ENCODE assay signal across 7 cellular contexts in genomic region chr12:42330097-42330496, GRCh38. TPM values are rescaled to one million over a fixed set of nuclear protein-coding genes. Genes with fewer than 3 reads are reported as not detected.
A peak's percentile ranks its signal among the peaks of the same experiment; 100 is the strongest.
DNase-seq lines count a peak whose midpoint lies in the region; ATAC-seq and TF ChIP-seq lines count a peak whose summit lies in the region.
"Not testable (repeated sequence)": the region's sequence is repeated elsewhere in the genome, so short reads cannot be mapped to it uniquely, and the experiment has no call there.

No MANE protein-coding gene starts in this region.

- not testable (repeated sequence) for H3K9me3 Mint-ChIP-seq in CD4-positive, alpha-beta T cell; IgD-negative memory B cell; activated CD8-positive, alpha-beta memory T cell treated with anti-CD3 and anti-CD28 coated beads, Interleukin-2, amount 10 ng/mL, durations not matched to agents 7 days and 5 days (ENCODE audit: low read depth); dendritic cell treated with granulocyte-macrophage colony-stimulating factor and Interleukin-4, amounts not matched to agents 40 ng/mL and 50 ng/mL, for 4 days; naive thymus-derived CD8-positive, alpha-beta T cell

- not testable (repeated sequence) for DNase-seq in CD4-positive, alpha-beta T cell; T-helper 17 cell; activated CD8-positive, alpha-beta memory T cell treated with anti-CD3 and anti-CD28 coated beads, Interleukin-2, amount 10 ng/mL, durations not matched to agents 7 days and 5 days; naive thymus-derived CD8-positive, alpha-beta T cell
- peak; percentile 8 for DNase-seq in NOMO-1 treated with dmso at 0.1 percent for 144 hours (lab: John Stamatoyannopoulos, UW; ENCODE audit: unreplicated experiment)

- H3K9me3 ChIP-seq in CD4-positive, alpha-beta T cell (ENCODE audit: control insufficient read depth, low read length); T-helper 17 cell (ENCODE audit: control insufficient read depth, low read length, poor library complexity, severe bottlenecking): not testable (repeated sequence)

- H3K27me3 Mint-ChIP-seq in CD4-positive, alpha-beta T cell; IgD-negative memory B cell; T-helper 17 cell; activated CD8-positive, alpha-beta memory T cell treated with anti-CD3 and anti-CD28 coated beads, Interleukin-2, amount 10 ng/mL, durations not matched to agents 7 days and 5 days; dendritic cell treated with granulocyte-macrophage colony-stimulating factor and Interleukin-4, amounts not matched to agents 40 ng/mL and 50 ng/mL, for 4 days; naive thymus-derived CD8-positive, alpha-beta T cell: not testable (repeated sequence)

- not testable (repeated sequence) for H3K27ac ChIP-seq in CD4-positive, alpha-beta T cell (ENCODE audit: low read depth, low read length)

- H3K27ac Mint-ChIP-seq in CD4-positive, alpha-beta T cell, result peak overlapping the region; percentile 52
- H3K27ac Mint-ChIP-seq in IgD-negative memory B cell (peak overlapping the region; percentile 34 to 67 (median 35)), T-helper 17 cell (peak overlapping the region; percentile 41)
- peak overlapping the region; percentile 2 for H3K27ac Mint-ChIP-seq in activated CD8-positive, alpha-beta memory T cell treated with anti-CD3 and anti-CD28 coated beads, Interleukin-2, amount 10 ng/mL, durations not matched to agents 7 days and 5 days
- H3K27ac Mint-ChIP-seq in dendritic cell treated with granulocyte-macrophage colony-stimulating factor and Interleukin-4, amounts not matched to agents 40 ng/mL and 50 ng/mL, for 4 days, result peak overlapping the region; percentile 1
- peak overlapping the region in 6 of 10 donors; percentile 35 to 81 (median 68) for H3K27ac Mint-ChIP-seq in naive thymus-derived CD8-positive, alpha-beta T cell

- peak overlapping the region; percentile 52 for H3K4me3 Mint-ChIP-seq in CD4-positive, alpha-beta T cell
- peak overlapping the region; percentile 6 to 84 (median 76) for H3K4me3 Mint-ChIP-seq in IgD-negative memory B cell
- H3K4me3 Mint-ChIP-seq in T-helper 17 cell; activated CD8-positive, alpha-beta memory T cell treated with anti-CD3 and anti-CD28 coated beads, Interleukin-2, amount 10 ng/mL, durations not matched to agents 7 days and 5 days; dendritic cell treated with granulocyte-macrophage colony-stimulating factor and Interleukin-4, amounts not matched to agents 40 ng/mL and 50 ng/mL, for 4 days: not testable (repeated sequence)
- peak overlapping the region in 8 of 10 donors; percentile 40 to 65 (median 50) for H3K4me3 Mint-ChIP-seq in naive thymus-derived CD8-positive, alpha-beta T cell

- H3K36me3 Mint-ChIP-seq in CD4-positive, alpha-beta T cell (ENCODE audit: low read depth), result peaks cover 36% of the 10 kb centered on the region
- H3K36me3 Mint-ChIP-seq in IgD-negative memory B cell; T-helper 17 cell (ENCODE audit: low read depth); activated CD8-positive, alpha-beta memory T cell treated with anti-CD3 and anti-CD28 coated beads, Interleukin-2, amount 10 ng/mL, durations not matched to agents 7 days and 5 days: not testable (repeated sequence)
- H3K36me3 Mint-ChIP-seq in dendritic cell treated with granulocyte-macrophage colony-stimulating factor and Interleukin-4, amounts not matched to agents 40 ng/mL and 50 ng/mL, for 4 days (ENCODE audit: low read depth), result peaks cover 42% of the 10 kb centered on the region
- peaks cover 0 to 16% (median 0%) of the 10 kb centered on the region in 3 donors for H3K36me3 Mint-ChIP-seq in naive thymus-derived CD8-positive, alpha-beta T cell

- TF ChIP-seq CTCF in CD4-positive, alpha-beta T cell (IDR thresholded peaks at IDR 0.05), result not testable (repeated sequence)

- CTCF ChIA-PET in CD4-positive, alpha-beta T cell (lab: Charles Lee), result interaction anchor here (1.3 kb wide), 1 partner anchor 199 kb away, joined by 3 read pairs; no protein-coding TSS in a partner anchor
- CTCF ChIA-PET in activated CD8-positive, alpha-beta memory T cell treated with anti-CD3 and anti-CD28 coated beads, Interleukin-2, amount 10 ng/mL, durations not matched to agents 7 days and 5 days (lab: Charles Lee), result not testable (repeated sequence)

- peaks cover 89% of the 10 kb centered on the region for H3K4me1 Mint-ChIP-seq in CD4-positive, alpha-beta T cell (ENCODE audit: low read depth)
- H3K4me1 Mint-ChIP-seq in IgD-negative memory B cell (peaks cover 39 to 71% (median 58%) of the 10 kb centered on the region in 3 donors), T-helper 17 cell (peaks cover 56% of the 10 kb centered on the region)
- H3K4me1 Mint-ChIP-seq in activated CD8-positive, alpha-beta memory T cell treated with anti-CD3 and anti-CD28 coated beads, Interleukin-2, amount 10 ng/mL, durations not matched to agents 7 days and 5 days, result peaks cover 58% of the 10 kb centered on the region
- peaks cover 65% of the 10 kb centered on the region for H3K4me1 Mint-ChIP-seq in dendritic cell treated with granulocyte-macrophage colony-stimulating factor and Interleukin-4, amounts not matched to agents 40 ng/mL and 50 ng/mL, for 4 days (ENCODE audit: low read depth)
- H3K4me1 Mint-ChIP-seq in naive thymus-derived CD8-positive, alpha-beta T cell, result peaks cover 42 to 87% (median 73%) of the 10 kb centered on the region in 4 donors

- not testable (repeated sequence) for H3K27me3 ChIP-seq in CD4-positive, alpha-beta T cell (ENCODE audit: control insufficient read depth, insufficient read depth, low read length)

- POLR2A ChIA-PET in CD4-positive, alpha-beta T cell (lab: Charles Lee); naive thymus-derived CD8-positive, alpha-beta T cell (lab: Charles Lee): not testable (repeated sequence)

- intact Hi-C loops in CD4-positive, alpha-beta T cell (cut with DNase I, micrococcal nuclease), result loop anchor here (5.0 kb wide), 4 partner anchors 42 to 1053 kb away; no protein-coding TSS in a partner anchor
- intact Hi-C loops in dendritic cell treated with granulocyte-macrophage colony-stimulating factor and Interleukin-4, amounts not matched to agents 40 ng/mL and 50 ng/mL, for 4 days (cut with micrococcal nuclease), result loop anchor here (2.0 to 5.0 kb wide), 2 partner anchors 93 to 1053 kb away; no protein-coding TSS in a partner anchor

- ATAC-seq in CD4-positive, alpha-beta T cell (ENCODE audit: poor library complexity); T-helper 17 cell; activated CD8-positive, alpha-beta memory T cell treated with anti-CD3 and anti-CD28 coated beads, Interleukin-2, amount 10 ng/mL, durations not matched to agents 7 days and 5 days; naive thymus-derived CD8-positive, alpha-beta T cell: not testable (repeated sequence)

RNA-seq across cellular contexts. Expression of gene PPHLN1, which starts 4.1 kb away (rescaled TPM):
- total RNA-seq in CD4-positive, alpha-beta T cell, result 100 to 1,000 TPM; 100 to 105 TPM
- polyA plus RNA-seq in IgD-negative memory B cell, result 114 TPM
- 10 to 100 TPM; 90.9 to 91.8 TPM for total RNA-seq in T-helper 17 cell
- 10 to 100 TPM; 84.1 to 86.1 TPM for total RNA-seq in activated CD8-positive, alpha-beta memory T cell treated with anti-CD3 and anti-CD28 coated beads, Interleukin-2, amount 10 ng/mL, durations not matched to agents 7 days and 5 days
- total RNA-seq in naive thymus-derived CD8-positive, alpha-beta T cell, result 100 to 1,000 TPM; 107 to 111 TPM
- polyA plus RNA-seq in naive thymus-derived CD8-positive, alpha-beta T cell, result 100 to 1,000 TPM; 152 to 178 (median 155) TPM

RNA-seq across cellular contexts. Expression of gene ZCRB1, which starts 4.2 kb away (rescaled TPM):
- 10 to 100 TPM; 30.3 to 31.4 TPM for total RNA-seq in CD4-positive, alpha-beta T cell
- polyA plus RNA-seq in IgD-negative memory B cell, result 93.5 TPM
- 10 to 100 TPM; 26.1 to 32.0 TPM for total RNA-seq in T-helper 17 cell
- 10 to 100 TPM; 55.9 to 62.8 TPM for total RNA-seq in activated CD8-positive, alpha-beta memory T cell treated with anti-CD3 and anti-CD28 coated beads, Interleukin-2, amount 10 ng/mL, durations not matched to agents 7 days and 5 days
- total RNA-seq in naive thymus-derived CD8-positive, alpha-beta T cell, result 10 to 100 TPM; 29.6 to 33.5 TPM
- 10 to 100 TPM; 67.7 to 80.4 (median 74.0) TPM for polyA plus RNA-seq in naive thymus-derived CD8-positive, alpha-beta T cell

Comparison
In these comparisons a context has a peak if more than half of its experiments do, and no peak if none do; other contexts are left out.
1. H3K27ac Mint-ChIP-seq: peak in every context shown above with its lines; median percentile 68 in naive thymus-derived CD8-positive, alpha-beta T cell; 52 in CD4-positive, alpha-beta T cell; 41 in T-helper 17 cell; 35 in IgD-negative memory B cell; 2 in activated CD8-positive, alpha-beta memory T cell treated with anti-CD3 and anti-CD28 coated beads, Interleukin-2, amount 10 ng/mL, durations not matched to agents 7 days and 5 days; 1 in dendritic cell treated with granulocyte-macrophage colony-stimulating factor and Interleukin-4, amounts not matched to agents 40 ng/mL and 50 ng/mL, for 4 days.